In genomic region chr20:1334370-1334731, GRCh38 we compare ENCODE assay signal across 18 cellular contexts. TPM values are rescaled to one million over a fixed set of nuclear protein-coding genes. Genes with fewer than 3 reads are reported as not detected.
A peak's percentile ranks its signal among the peaks of the same experiment; 100 is the strongest.
DNase-seq lines count a peak whose midpoint lies in the region; ATAC-seq, FAIRE-seq and TF ChIP-seq lines count a peak whose summit lies in the region.
"Had no signal": no experiment of that assay in that cellular context is flagged by ENCODE, and none has a peak within 500 bp of the region (broad histone marks: within the 10 kb centered on the region; RNA-seq: fewer than 3 reads in every experiment).

No MANE protein-coding gene starts in this region.

- DNase-seq in activated CD8-positive, alpha-beta T cell treated with anti-CD3 and anti-CD28 coated beads, Interleukin-2, amount 10 ng/mL, durations not matched to agents 7 days and 5 days: no peak
- no peak for DNase-seq in activated CD8-positive, alpha-beta T cell treated with anti-CD3 and anti-CD28 coated beads for 36 hours
- DNase-seq in GM23338 (ENCODE audit: low spot score) (no peak), epithelial cell of prostate (ENCODE audit: low read depth, low spot score) (no peak), posterior vena cava (ENCODE audit: low spot score) (peak; percentile 9), NCI-H1417 (lab: John Stamatoyannopoulos, UW) (no peak), pancreas (no peak), left lobe of liver (ENCODE audit: low spot score) (no peak)
- DNase-seq: DMS79, NCI-H1048, NCI-H2107, NCI-H226, NCI-H526 had no signal

- ATAC-seq in activated CD8-positive, alpha-beta T cell treated with anti-CD3 and anti-CD28 coated beads, Interleukin-2, amount 10 ng/mL, durations not matched to agents 7 days and 5 days: no peak
- ATAC-seq in activated CD8-positive, alpha-beta T cell treated with anti-CD3 and anti-CD28 coated beads for 36 hours: no peak
- ATAC-seq in GM23338: no peak
- ATAC-seq in pancreas: no peak
- ATAC-seq in left lobe of liver: no peak

- POLR2A ChIA-PET in activated CD8-positive, alpha-beta T cell treated with anti-CD3 and anti-CD28 coated beads, Interleukin-2, amount 10 ng/mL, durations not matched to agents 7 days and 5 days (lab: Charles Lee): interaction anchor here (1.0 kb wide), 1 partner anchor 39 kb away, joined by 4 read pairs; no protein-coding TSS in a partner anchor
- POLR2A ChIA-PET in activated CD8-positive, alpha-beta T cell treated with anti-CD3 and anti-CD28 coated beads for 36 hours (lab: Charles Lee): no interaction called here

- no peaks in the 10 kb centered on the region for H3K9me2 ChIP-seq in GM23338 (ENCODE audit: insufficient read depth)

- H3K36me3 ChIP-seq in GM23338 (ENCODE audit: insufficient read depth) (no peaks in the 10 kb centered on the region), pancreas (no peaks in the 10 kb centered on the region)

- H3K27me3 ChIP-seq in GM23338 (ENCODE audit: insufficient read depth) (no peaks in the 10 kb centered on the region), pancreas (no peaks in the 10 kb centered on the region)

- H3K27ac ChIP-seq in GM23338 (ENCODE audit: low read depth): no peak overlapping the region
- peak overlapping the region; percentile 44 for H3K27ac ChIP-seq in epithelial cell of prostate
- no peak overlapping the region for H3K27ac ChIP-seq in pancreas
- H3K27ac ChIP-seq: C4-2B had no signal

- peaks cover 49% of the 10 kb centered on the region for H3K36me3 Mint-ChIP-seq in activated CD8-positive, alpha-beta T cell treated with anti-CD3 and anti-CD28 coated beads, Interleukin-2, amount 10 ng/mL, durations not matched to agents 7 days and 5 days (ENCODE audit: low read depth)
- H3K36me3 Mint-ChIP-seq in activated CD8-positive, alpha-beta T cell treated with anti-CD3 and anti-CD28 coated beads for 36 hours (ENCODE audit: low read depth): peaks cover 42% of the 10 kb centered on the region
- peaks cover 23% of the 10 kb centered on the region; the same call in 2 of the 3 replicates for H3K36me3 Mint-ChIP-seq in GM23338 (ENCODE audit: low read depth)

- H3K4me3 ChIP-seq in GM23338 (no peak overlapping the region), pancreas (no peak overlapping the region)
- H3K4me3 ChIP-seq: K562 had no signal

- CTCF ChIA-PET in activated CD8-positive, alpha-beta T cell treated with anti-CD3 and anti-CD28 coated beads, Interleukin-2, amount 10 ng/mL, durations not matched to agents 7 days and 5 days (lab: Charles Lee): no interaction called here
- CTCF ChIA-PET in activated CD8-positive, alpha-beta T cell treated with anti-CD3 and anti-CD28 coated beads for 36 hours (lab: Charles Lee): no interaction called here

- no peak for FAIRE-seq in pancreas (lab: Jason Lieb, UNC)
- FAIRE-seq: G401.6, GM12891, GM19239, K562 had no signal

- H3K4me1 ChIP-seq in GM23338 (ENCODE audit: insufficient read depth) (no peaks in the 10 kb centered on the region), pancreas (peaks cover 5 to 22% (median 15%) of the 10 kb centered on the region in 3 donors)

- no peaks in the 10 kb centered on the region for H3F3A ChIP-seq in GM23338 (replicated peaks; ENCODE audit: low read depth)

- peaks cover 5% of the 10 kb centered on the region for H3K79me2 ChIP-seq in GM23338 (replicated peaks; ENCODE audit: insufficient read depth)

- no peaks in the 10 kb centered on the region for H3K27me3 Mint-ChIP-seq in activated CD8-positive, alpha-beta T cell treated with anti-CD3 and anti-CD28 coated beads, Interleukin-2, amount 10 ng/mL, durations not matched to agents 7 days and 5 days (ENCODE audit: low read depth)
- no peaks in the 10 kb centered on the region for H3K27me3 Mint-ChIP-seq in activated CD8-positive, alpha-beta T cell treated with anti-CD3 and anti-CD28 coated beads for 36 hours
- H3K27me3 Mint-ChIP-seq in GM23338 (ENCODE audit: insufficient read depth, low read depth, poor library complexity): peaks cover 8% of the 10 kb centered on the region

- H3K9me3 Mint-ChIP-seq in activated CD8-positive, alpha-beta T cell treated with anti-CD3 and anti-CD28 coated beads, Interleukin-2, amount 10 ng/mL, durations not matched to agents 7 days and 5 days (ENCODE audit: insufficient read depth): no peaks in the 10 kb centered on the region
- H3K9me3 Mint-ChIP-seq in activated CD8-positive, alpha-beta T cell treated with anti-CD3 and anti-CD28 coated beads for 36 hours: no peaks in the 10 kb centered on the region
- H3K9me3 Mint-ChIP-seq in GM23338: no peaks in the 10 kb centered on the region

- no peak for TF ChIP-seq CTCF in activated CD8-positive, alpha-beta T cell treated with anti-CD3 and anti-CD28 coated beads for 36 hours (IDR thresholded peaks at IDR 0.05)
- no peak for TF ChIP-seq CTCF in GM23338 (conservative IDR thresholded peaks at IDR 0.05; ENCODE audit: low read depth in 2 of 2)
- no peak for TF ChIP-seq CTCF in pancreas (IDR thresholded peaks at IDR 0.05)

- WGBS in pancreas, 2 donors: 81 to 95% methylated on average over 4 of the region's 4 CpGs

- no peak overlapping the region for H2AFZ ChIP-seq in GM23338

- H3K4me3 Mint-ChIP-seq in activated CD8-positive, alpha-beta T cell treated with anti-CD3 and anti-CD28 coated beads, Interleukin-2, amount 10 ng/mL, durations not matched to agents 7 days and 5 days: no peak overlapping the region
- no peak overlapping the region for H3K4me3 Mint-ChIP-seq in activated CD8-positive, alpha-beta T cell treated with anti-CD3 and anti-CD28 coated beads for 36 hours
- H3K4me3 Mint-ChIP-seq in GM23338: no peak overlapping the region

- H3K9me3 ChIP-seq in pancreas: no peaks in the 10 kb centered on the region

- peak overlapping the region; percentile 33 for H3K27ac Mint-ChIP-seq in activated CD8-positive, alpha-beta T cell treated with anti-CD3 and anti-CD28 coated beads, Interleukin-2, amount 10 ng/mL, durations not matched to agents 7 days and 5 days
- H3K27ac Mint-ChIP-seq in activated CD8-positive, alpha-beta T cell treated with anti-CD3 and anti-CD28 coated beads for 36 hours: no peak overlapping the region
- peak overlapping the region; percentile 85; the same call in 1 of the 2 replicates for H3K27ac Mint-ChIP-seq in GM23338

- intact Hi-C loops in activated CD8-positive, alpha-beta T cell treated with anti-CD3 and anti-CD28 coated beads for 36 hours (cut with micrococcal nuclease): no loop called here
- intact Hi-C loops in posterior vena cava (cut with DNase I): no loop called here
- intact Hi-C loops in pancreas (cut with DNase I): loop anchor here in 1 of 3 donors (10.0 kb wide), 1 partner anchor 50 kb away; no protein-coding TSS in a partner anchor

- peaks cover 55% of the 10 kb centered on the region for H3K4me1 Mint-ChIP-seq in activated CD8-positive, alpha-beta T cell treated with anti-CD3 and anti-CD28 coated beads, Interleukin-2, amount 10 ng/mL, durations not matched to agents 7 days and 5 days (ENCODE audit: low read depth)
- H3K4me1 Mint-ChIP-seq in activated CD8-positive, alpha-beta T cell treated with anti-CD3 and anti-CD28 coated beads for 36 hours (ENCODE audit: low read depth): peaks cover 51% of the 10 kb centered on the region
- H3K4me1 Mint-ChIP-seq in GM23338: peaks cover 16% of the 10 kb centered on the region

- H4K20me1 ChIP-seq in GM23338 (replicated peaks; ENCODE audit: insufficient read depth): peaks cover 15% of the 10 kb centered on the region

- no peak overlapping the region for H3K4me2 ChIP-seq in GM23338

TF ChIP-seq in GM23338, 12 proteins besides CTCF, POLR2A, EP300 and RAD21 (continues in another document):
- TF ChIP-seq CREB1 (CRISPR knock-in tag; IDR thresholded peaks at IDR 0.05; ENCODE audit: low read depth) (no peak), STAT1 (IDR thresholded peaks at IDR 0.05; ENCODE audit: unreplicated experiment) (no peak), NANOG (IDR thresholded peaks at IDR 0.05; ENCODE audit: borderline replicate concordance) (no peak)

RNA-seq across cellular contexts. Expression of gene SDCBP2, which starts 5.4 kb away (rescaled TPM):
- total RNA-seq in activated CD8-positive, alpha-beta T cell treated with anti-CD3 and anti-CD28 coated beads, Interleukin-2, amount 10 ng/mL, durations not matched to agents 7 days and 5 days: 1 to 10 TPM; 1.9 to 2.0 TPM
- 1 to 10 TPM; 3.0 to 3.7 TPM for total RNA-seq in activated CD8-positive, alpha-beta T cell treated with anti-CD3 and anti-CD28 coated beads for 36 hours
- 4.6 and 5.3 TPM in 2 replicates for total RNA-seq in GM23338 (2014; rRNA removed; shearing (Covaris generic))
- polyA plus RNA-seq in GM23338 (2016; fragmentation: Nextera tagmentation; extraction: Ambion mirVana) (2.9 and 3.2 TPM in 2 replicates), pancreas (10 to 100 TPM; 13.8 to 23.8 TPM)
- total RNA-seq in posterior vena cava (1 to 10 TPM; 3.1 to 5.4 TPM), pancreas (10 to 100 TPM in 3 of 6 donors, 1 to 10 TPM in 3; 4.7 to 14.8 (median 9.3) TPM), left lobe of liver (6.4 TPM)

RNA-seq across cellular contexts. Expression of gene FKBP1A, which starts 58.5 kb away (rescaled TPM):
- total RNA-seq in activated CD8-positive, alpha-beta T cell treated with anti-CD3 and anti-CD28 coated beads, Interleukin-2, amount 10 ng/mL, durations not matched to agents 7 days and 5 days: 100 to 1,000 TPM; 288 to 291 TPM
- total RNA-seq in activated CD8-positive, alpha-beta T cell treated with anti-CD3 and anti-CD28 coated beads for 36 hours: 100 to 1,000 TPM; 259 to 282 TPM
- total RNA-seq in GM23338 (2014; rRNA removed; shearing (Covaris generic)): 159 and 171 TPM in 2 replicates
- polyA plus RNA-seq in GM23338 (2016; fragmentation: Nextera tagmentation; extraction: Ambion mirVana) (324 and 350 TPM in 2 replicates), pancreas (10 to 100 TPM; 62.1 to 86.7 TPM)
- total RNA-seq in posterior vena cava (100 to 1,000 TPM; 239 to 274 TPM), pancreas (100 to 1,000 TPM in 1 of 6 donors, 10 to 100 TPM in 5; 40.2 to 104 (median 67.3) TPM), left lobe of liver (61.5 TPM)
